Comparison of ENCODE assay signal across 16 cellular contexts in genomic region chr6:16481680-16482079, GRCh38.
DNase-seq lines count a peak whose midpoint lies in the region; ATAC-seq, FAIRE-seq and TF ChIP-seq lines count a peak whose summit lies in the region.
"Had no signal": no experiment of that assay in that cellular context is flagged by ENCODE, and none has a peak within 500 bp of the region (broad histone marks: within the 10 kb centered on the region; RNA-seq: fewer than 3 reads in every experiment).

No MANE protein-coding gene starts in this region.

- no peak overlapping the region for H3K4me3 ChIP-seq in Jurkat, Clone E6-1 (ENCODE audit: low read length)
- H3K4me3 ChIP-seq in WERI-Rb-1 (ENCODE audit: low read depth, low read length) (no peak overlapping the region), neuronal stem cell (ENCODE audit: low read length in 2 of 2) (no peak overlapping the region)
- H3K4me3 ChIP-seq: breast epithelium, lung, sigmoid colon had no signal

- H4K8ac ChIP-seq in neuronal stem cell (ENCODE audit: low read depth, low read length) = no peak overlapping the region

- peak; percentile 70 for FAIRE-seq in GM12891 (lab: Jason Lieb, UNC)

- H3K4ac ChIP-seq in neuronal stem cell (ENCODE audit: low read length) = no peak overlapping the region

- H2AFZ ChIP-seq in neuronal stem cell (ENCODE audit: low read length) = no peak overlapping the region

- no peak overlapping the region for H2BK12ac ChIP-seq in neuronal stem cell (ENCODE audit: low read length)

- H3K9me3 ChIP-seq in WERI-Rb-1 (ENCODE audit: severe bottlenecking) (no peaks in the 10 kb centered on the region), neuronal stem cell (replicated peaks in 1 of 2; ENCODE audit: control insufficient read depth in 2 of 2, insufficient read depth in 1 of 2, low read depth in 1 of 2, low read length in 2 of 2) (peaks cover 0 to 3% of the 10 kb centered on the region in 2 donors)
- H3K9me3 ChIP-seq: breast epithelium, sigmoid colon, SK-N-SH had no signal

- no peak overlapping the region for H2AK5ac ChIP-seq in neuronal stem cell (ENCODE audit: low read depth, low read length)

- H3K18ac ChIP-seq in neuronal stem cell (ENCODE audit: low read length) = no peak overlapping the region

- no peak overlapping the region for H3K9ac ChIP-seq in neuronal stem cell (ENCODE audit: low read depth, low read length, poor library complexity)
- H3K9ac ChIP-seq: SK-N-SH had no signal

- no peaks in the 10 kb centered on the region for H3K79me1 ChIP-seq in neuronal stem cell (ENCODE audit: low read depth, low read length)

- WGBS in neuronal stem cell (ENCODE audit: extremely low coverage in 2 of 2, insufficient read length in 2 of 2, insufficient replicate concordance in 1 of 2), 2 donors = no CpG with 5 or more reads among the region's 3 CpGs

- no peak overlapping the region for H3K4me2 ChIP-seq in neuronal stem cell (ENCODE audit: insufficient read depth, low read length, poor library complexity, severe bottlenecking)
- H3K4me2 ChIP-seq: SK-N-SH had no signal

- no peak overlapping the region for H2BK120ac ChIP-seq in neuronal stem cell (ENCODE audit: low read depth, low read length)

- no peak overlapping the region for H2BK5ac ChIP-seq in neuronal stem cell (ENCODE audit: low read length)

- H4K91ac ChIP-seq in neuronal stem cell (ENCODE audit: low read depth, low read length, poor library complexity) = no peak overlapping the region

- no peak overlapping the region for H2BK15ac ChIP-seq in neuronal stem cell (ENCODE audit: low read length)

- TF ChIP-seq POLR2A in GM12891 (IDR thresholded peaks at IDR 0.05; ENCODE audit: low read depth, low read length) = no peak

- H3K27me3 ChIP-seq in WERI-Rb-1 (ENCODE audit: insufficient read depth, low read depth, severe bottlenecking) (no peaks in the 10 kb centered on the region), neuronal stem cell (ENCODE audit: control insufficient read depth in 3 of 3, insufficient read depth in 3 of 3, low read depth in 1 of 3, low read length in 3 of 3) (no peaks in the 10 kb centered on the region), foreskin keratinocyte (no peaks in the 10 kb centered on the region)
- H3K27me3 ChIP-seq: breast epithelium, sigmoid colon had no signal

- H3K27ac ChIP-seq in WERI-Rb-1 = no peak overlapping the region
- H3K27ac ChIP-seq in neuronal stem cell (replicated peaks; ENCODE audit: low read length) = no peak overlapping the region
- no peak overlapping the region for H3K27ac ChIP-seq in foreskin keratinocyte
- H3K27ac ChIP-seq: breast epithelium, C4-2B, sigmoid colon had no signal

- ATAC-seq in foreskin keratinocyte = no peak

- TF ChIP-seq CTCF in WERI-Rb-1 (IDR thresholded peaks at IDR 0.05; ENCODE audit: low read depth, low read length) (no peak), foreskin keratinocyte (conservative IDR thresholded peaks at IDR 0.05) (no peak)

- H3K23ac ChIP-seq in neuronal stem cell (ENCODE audit: low read depth, low read length, poor library complexity) = no peak overlapping the region

- H3K14ac ChIP-seq in neuronal stem cell (ENCODE audit: low read length) = no peak overlapping the region

- H3K4me1 ChIP-seq in neuronal stem cell (ENCODE audit: control insufficient read depth in 2 of 2, insufficient read depth in 1 of 2, low read depth in 1 of 2, low read length in 2 of 2) (peaks cover 0 to 6% of the 10 kb centered on the region in 2 donors), foreskin keratinocyte (no peaks in the 10 kb centered on the region)
- H3K4me1 ChIP-seq: breast epithelium, sigmoid colon had no signal

- H3K36me3 ChIP-seq in WERI-Rb-1 = no peaks in the 10 kb centered on the region
- no peaks in the 10 kb centered on the region for H3K36me3 ChIP-seq in neuronal stem cell (replicated peaks in 1 of 2; ENCODE audit: control insufficient read depth in 2 of 2, insufficient read depth in 2 of 2, low read length in 2 of 2)
- H3K36me3 ChIP-seq: breast epithelium had no signal

- DNase-seq in GM12891 (ENCODE audit: insufficient read length, low spot score) = no peak
- peak; percentile 77 for DNase-seq in Jurkat, Clone E6-1 (ENCODE audit: low read depth, low spot score)
- DNase-seq in activated T-helper 1 cell treated with anti-CD3 and anti-CD28 coated beads, Interleukin-2, amount 50 U/mL, for 16 hours (ENCODE audit: low read depth in 1 of 2, low spot score in 1 of 2) = peak; percentile 7 to 49
- peak; percentile 22 to 41 for DNase-seq in stimulated activated CD4-positive, alpha-beta T cell treated with anti-CD3 and anti-CD28 coated beads, Interleukin-15, amount 100 ng/mL, for 1 hour (ENCODE audit: low read depth in 1 of 2, low spot score in 1 of 2)
- DNase-seq in WERI-Rb-1 = no peak
- no peak for DNase-seq in NCI-H2227 (lab: John Stamatoyannopoulos, UW; ENCODE audit: unreplicated experiment)
- DNase-seq in neuronal stem cell (ENCODE audit: low spot score) = no peak
- no peak for DNase-seq in foreskin keratinocyte
- DNase-seq: foreskin fibroblast, NCI-H2227 treated with DMSO at 0.1 percent for 48 hours, sigmoid colon, SK-N-SH, trophoblast cell had no signal

TF ChIP-seq in GM12891, 5 proteins besides CTCF, POLR2A, EP300 and RAD21:
- TF ChIP-seq SPI1 (IDR thresholded peaks at IDR 0.05; ENCODE audit: low read depth, low read length) (no peak), POU2F2 (IDR thresholded peaks at IDR 0.05; ENCODE audit: low read depth, low read length) (no peak), POLR2AphosphoS5 (IDR thresholded peaks at IDR 0.05; ENCODE audit: low read depth, low read length) (no peak), TAF1 (IDR thresholded peaks at IDR 0.05; ENCODE audit: low read depth, low read length) (no peak), PAX5 (IDR thresholded peaks at IDR 0.05; ENCODE audit: insufficient read depth, low read length, severe bottlenecking) (no peak)

Comparison
In these comparisons a context has a peak if more than half of its experiments do, and no peak if none do; other contexts are left out.
1. DNase-seq: peak in Jurkat, Clone E6-1 (single experiment), activated T-helper 1 cell treated with anti-CD3 and anti-CD28 coated beads, Interleukin-2, amount 50 U/mL, for 16 hours (2 of 2) and stimulated activated CD4-positive, alpha-beta T cell treated with anti-CD3 and anti-CD28 coated beads, Interleukin-15, amount 100 ng/mL, for 1 hour (2 of 2); none in GM12891 (single experiment), WERI-Rb-1 (single experiment), NCI-H2227 (single experiment), neuronal stem cell (single experiment) and foreskin keratinocyte (0 of 2).